In genomic region chr16:1920122-1920521, GRCh38 we compare ENCODE assay signal across 1 cellular context.
TF ChIP-seq lines count a peak whose summit lies in the region.

No MANE protein-coding gene starts in this region.

TF ChIP-seq in K562, 482 proteins besides CTCF, POLR2A, EP300 and RAD21:
- peak; percentile 92; the same call in 1 of the 2 replicates for TF ChIP-seq SAFB (IDR thresholded peaks at IDR 0.05; ENCODE audit: borderline replicate concordance, low read depth, low read length)
TF ChIP-seq in K562: peak in this region for 1; not testable (repeated sequence) for 481.
